Comparison of ENCODE assay signal across 10 cellular contexts in genomic region chrX:129738466-129739308, GRCh38. TPM values are rescaled to one million over a fixed set of nuclear protein-coding genes. Genes with fewer than 3 reads are reported as not detected.
DNase-seq lines count a peak whose midpoint lies in the region; ATAC-seq and TF ChIP-seq lines count a peak whose summit lies in the region.
"Had no signal": no experiment of that assay in that cellular context is flagged by ENCODE, and none has a peak within 500 bp of the region (broad histone marks: within the 10 kb centered on the region; RNA-seq: fewer than 3 reads in every experiment).

Gene XPNPEP2 (plus strand): TSS chrX:129738979. CDS start chrX:129739214, 235 bp downstream.

- H3K4me1 ChIP-seq in BE2C (no peaks in the 10 kb centered on the region; the same call in 1 of the 2 replicates), PC-3 (ENCODE audit: insufficient read depth, low read length) (peaks cover 5% of the 10 kb centered on the region)

- H4K20me1 ChIP-seq in PC-3 (ENCODE audit: low read length), result no peaks in the 10 kb centered on the region

- TF ChIP-seq CTCF in BE2C (IDR thresholded peaks at IDR 0.05; ENCODE audit: low read depth, low read length) (no peak), PC-3 (conservative IDR thresholded peaks at IDR 0.05; ENCODE audit: low read depth, low read length) (no peak), fibroblast of the aortic adventitia (IDR thresholded peaks at IDR 0.05; ENCODE audit: insufficient read depth, low read length) (no peak), nephron progenitor cell (IDR thresholded peaks at IDR 0.05) (no peak)

- DNase-seq in BE2C, result peak; percentile 55
- DNase-seq in PC-3, result no peak
- DNase-seq in fibroblast of the aortic adventitia (ENCODE audit: low read depth), result peak; percentile 87
- no peak for DNase-seq in nephron progenitor cell
- no peak for DNase-seq in NCI-H2107 (lab: John Stamatoyannopoulos, UW)
- no peak for DNase-seq in GOT3 (lab: John Stamatoyannopoulos, UW)
- DNase-seq in dermis blood vessel endothelial cell, result no peak
- DNase-seq in SW 1271 (lab: John Stamatoyannopoulos, UW), result no peak
- DNase-seq: DMS153 had no signal

- no peak within 1 kb of the TSS for H3K9ac ChIP-seq in PC-3 (ENCODE audit: low read length)

- no TSS peak for BruUV-seq in PC-3 (replicated peaks; lab: Mats Ljungman, UMichigan)

- POLR2A ChIA-PET in PC-3 (lab: Charles Lee; ENCODE audit: unreplicated experiment), result no interaction called here

- no peaks in the 10 kb centered on the region for H3K79me2 ChIP-seq in PC-3 (ENCODE audit: low read length)

- H3K27ac Mint-ChIP-seq in nephron progenitor cell, result peak within 1 kb of the TSS; percentile 87

- no peaks in the 10 kb centered on the region for H3K36me3 ChIP-seq in BE2C
- no peaks in the 10 kb centered on the region for H3K36me3 ChIP-seq in PC-3 (ENCODE audit: low read depth, low read length)

- H3K9me3 Mint-ChIP-seq in nephron progenitor cell, result peaks cover 27% of the 10 kb centered on the region

- H3K4me2 ChIP-seq in PC-3 (ENCODE audit: low read length), result peak within 1 kb of the TSS; percentile 37; the same call in 1 of the 2 replicates

- H3K4me3 ChIP-seq in BE2C (ENCODE audit: low read depth, low read length) (peak within 1 kb of the TSS; percentile 11; the same call in 1 of the 2 replicates), PC-3 (ENCODE audit: low read length) (no peak within 1 kb of the TSS), fibroblast of the aortic adventitia (ENCODE audit: low read depth, low read length) (peak within 1 kb of the TSS; percentile 31)

- intact Hi-C loops in PC-3 (cut with micrococcal nuclease), result no loop called here

- no peak within 1 kb of the TSS for H3K4me3 Mint-ChIP-seq in nephron progenitor cell

- peaks cover 10% of the 10 kb centered on the region for H3K27me3 Mint-ChIP-seq in nephron progenitor cell (ENCODE audit: low read depth, poor library complexity)

- ATAC-seq in PC-3, result no peak

- H3K27me3 ChIP-seq in BE2C (no peaks in the 10 kb centered on the region), PC-3 (ENCODE audit: low read length) (no peaks in the 10 kb centered on the region)

- no peaks in the 10 kb centered on the region for H3F3A ChIP-seq in PC-3 (ENCODE audit: low read length, unreplicated experiment)

- H2AFZ ChIP-seq in PC-3 (ENCODE audit: low read length), result no peak within 1 kb of the TSS

- no peaks in the 10 kb centered on the region for H3K36me3 Mint-ChIP-seq in nephron progenitor cell (ENCODE audit: low read depth)

- no peak within 1 kb of the TSS for H3K27ac ChIP-seq in PC-3 (ENCODE audit: low read length)

- peaks cover 33% of the 10 kb centered on the region for H3K4me1 Mint-ChIP-seq in nephron progenitor cell

- no peaks in the 10 kb centered on the region for H3K9me3 ChIP-seq in BE2C
- no peaks in the 10 kb centered on the region for H3K9me3 ChIP-seq in PC-3 (ENCODE audit: low read length)

- CTCF ChIA-PET in PC-3 (lab: Charles Lee), result no interaction called here

- H3K9me2 ChIP-seq in PC-3 (replicated peaks; ENCODE audit: low read length), result no peaks in the 10 kb centered on the region

RNA-seq across cellular contexts. Expression of gene XPNPEP2, which starts in this region (rescaled TPM):
- polyA plus RNA-seq in BE2C (2012; ENCODE audit: insufficient read depth, insufficient read length, low read depth), result 1.4 TPM
- total RNA-seq in PC-3 (2014; rRNA removed), result not detected in 2 replicates
- 3.6 and 5.7 TPM in 2 replicates for total RNA-seq in fibroblast of the aortic adventitia (ENCODE audit: low replicate concordance)
- total RNA-seq in dermis blood vessel endothelial cell, result not detected in 2 replicates
- total RNA-seq: LHCN-M2 had no signal

Comparison
In these comparisons a context has a peak if more than half of its experiments do, and no peak if none do; other contexts are left out.
1. DNase-seq: peak in BE2C (single experiment) and fibroblast of the aortic adventitia (single experiment); none in PC-3 (single experiment), nephron progenitor cell (single experiment), NCI-H2107 (single experiment), GOT3 (single experiment), dermis blood vessel endothelial cell (single experiment) and SW 1271 (0 of 2).